Comparison of ENCODE assay signal across 1 cellular context in the genomic region with DNA sequence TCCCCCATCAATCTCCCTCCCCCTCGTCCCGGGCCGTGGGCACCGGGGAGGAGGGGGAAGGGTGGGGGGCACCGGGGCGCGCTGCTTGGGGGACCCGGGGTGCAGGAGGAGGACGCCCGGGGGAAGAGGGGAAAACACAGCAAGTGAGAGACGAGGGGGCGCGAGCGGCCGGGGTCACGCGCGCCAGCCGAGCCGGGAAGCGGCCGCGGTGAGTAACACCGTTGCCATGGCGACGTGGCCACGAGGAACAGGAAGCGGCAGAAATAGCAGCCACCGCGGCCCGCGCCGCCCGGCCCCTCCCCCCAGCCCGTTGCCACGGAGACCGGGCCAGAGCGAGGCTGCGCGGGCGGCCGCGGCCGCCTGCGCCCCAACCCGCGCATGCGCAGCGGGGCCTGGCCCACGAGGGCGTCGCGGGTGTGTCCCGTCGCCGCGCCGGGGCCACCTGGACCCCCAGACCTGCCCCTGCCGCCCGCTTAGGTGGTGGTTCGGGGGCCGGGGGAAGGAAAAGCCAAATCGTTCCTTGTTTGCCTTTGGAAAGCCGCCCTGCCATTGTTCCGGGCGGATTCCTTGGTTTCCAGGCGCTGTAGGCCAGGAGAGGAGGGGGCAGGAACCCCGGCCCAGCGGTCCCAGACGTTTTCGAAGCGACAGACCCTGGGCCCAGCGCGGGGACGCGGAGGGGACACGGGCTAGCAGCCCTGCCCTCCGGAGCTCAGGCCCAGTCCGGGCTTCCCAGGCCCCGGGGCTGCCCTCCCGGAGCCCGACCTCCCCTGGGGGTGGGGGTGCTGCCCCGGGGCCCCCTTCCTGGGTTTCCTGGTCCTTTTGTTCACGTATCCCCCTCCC.
TF ChIP-seq lines count a peak whose summit lies in the region.

No MANE protein-coding gene starts in this region.

TF ChIP-seq in HepG2, 621 proteins besides CTCF, POLR2A, EP300 and RAD21 (continued from another document and continues in another):
- no peak for TF ChIP-seq ATF4 (CRISPR knock-in tag; IDR thresholded peaks at IDR 0.05)
- TF ChIP-seq MEIS1 (CRISPR knock-in tag; IDR thresholded peaks at IDR 0.05; ENCODE audit: borderline replicate concordance): no peak
- no peak; the same call in 1 of the 2 replicates for TF ChIP-seq ZC3H4 (CRISPR knock-in tag; IDR thresholded peaks at IDR 0.05; ENCODE audit: borderline replicate concordance)
- TF ChIP-seq KDM5B (CRISPR knock-in tag; IDR thresholded peaks at IDR 0.05; ENCODE audit: borderline replicate concordance): 0 out of 2 replicates have a peak, but pooled peaks have one; percentile 38
- TF ChIP-seq WIZ (CRISPR knock-in tag; IDR thresholded peaks at IDR 0.05): 0 out of 2 replicates have a peak, but pooled peaks have one; percentile 46
- TF ChIP-seq, protein P1, sequence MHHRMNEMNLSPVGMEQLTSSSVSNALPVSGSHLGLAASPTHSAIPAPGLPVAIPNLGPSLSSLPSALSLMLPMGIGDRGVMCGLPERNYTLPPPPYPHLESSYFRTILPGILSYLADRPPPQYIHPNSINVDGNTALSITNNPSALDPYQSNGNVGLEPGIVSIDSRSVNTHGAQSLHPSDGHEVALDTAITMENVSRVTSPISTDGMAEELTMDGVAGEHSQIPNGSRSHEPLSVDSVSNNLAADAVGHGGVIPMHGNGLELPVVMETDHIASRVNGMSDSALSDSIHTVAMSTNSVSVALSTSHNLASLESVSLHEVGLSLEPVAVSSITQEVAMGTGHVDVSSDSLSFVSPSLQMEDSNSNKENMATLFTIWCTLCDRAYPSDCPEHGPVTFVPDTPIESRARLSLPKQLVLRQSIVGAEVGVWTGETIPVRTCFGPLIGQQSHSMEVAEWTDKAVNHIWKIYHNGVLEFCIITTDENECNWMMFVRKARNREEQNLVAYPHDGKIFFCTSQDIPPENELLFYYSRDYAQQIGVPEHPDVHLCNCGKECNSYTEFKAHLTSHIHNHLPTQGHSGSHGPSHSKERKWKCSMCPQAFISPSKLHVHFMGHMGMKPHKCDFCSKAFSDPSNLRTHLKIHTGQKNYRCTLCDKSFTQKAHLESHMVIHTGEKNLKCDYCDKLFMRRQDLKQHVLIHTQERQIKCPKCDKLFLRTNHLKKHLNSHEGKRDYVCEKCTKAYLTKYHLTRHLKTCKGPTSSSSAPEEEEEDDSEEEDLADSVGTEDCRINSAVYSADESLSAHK (CRISPR knock-in tag; IDR thresholded peaks at IDR 0.05; ENCODE audit: borderline replicate concordance): no peak
- no peak for TF ChIP-seq KMT2B (CRISPR knock-in tag; IDR thresholded peaks at IDR 0.05)
- TF ChIP-seq SRSF1 (optimal IDR thresholded peaks at IDR 0.05; ENCODE audit: low read depth, low read length): peak; percentile 84
- TF ChIP-seq, protein P2, sequence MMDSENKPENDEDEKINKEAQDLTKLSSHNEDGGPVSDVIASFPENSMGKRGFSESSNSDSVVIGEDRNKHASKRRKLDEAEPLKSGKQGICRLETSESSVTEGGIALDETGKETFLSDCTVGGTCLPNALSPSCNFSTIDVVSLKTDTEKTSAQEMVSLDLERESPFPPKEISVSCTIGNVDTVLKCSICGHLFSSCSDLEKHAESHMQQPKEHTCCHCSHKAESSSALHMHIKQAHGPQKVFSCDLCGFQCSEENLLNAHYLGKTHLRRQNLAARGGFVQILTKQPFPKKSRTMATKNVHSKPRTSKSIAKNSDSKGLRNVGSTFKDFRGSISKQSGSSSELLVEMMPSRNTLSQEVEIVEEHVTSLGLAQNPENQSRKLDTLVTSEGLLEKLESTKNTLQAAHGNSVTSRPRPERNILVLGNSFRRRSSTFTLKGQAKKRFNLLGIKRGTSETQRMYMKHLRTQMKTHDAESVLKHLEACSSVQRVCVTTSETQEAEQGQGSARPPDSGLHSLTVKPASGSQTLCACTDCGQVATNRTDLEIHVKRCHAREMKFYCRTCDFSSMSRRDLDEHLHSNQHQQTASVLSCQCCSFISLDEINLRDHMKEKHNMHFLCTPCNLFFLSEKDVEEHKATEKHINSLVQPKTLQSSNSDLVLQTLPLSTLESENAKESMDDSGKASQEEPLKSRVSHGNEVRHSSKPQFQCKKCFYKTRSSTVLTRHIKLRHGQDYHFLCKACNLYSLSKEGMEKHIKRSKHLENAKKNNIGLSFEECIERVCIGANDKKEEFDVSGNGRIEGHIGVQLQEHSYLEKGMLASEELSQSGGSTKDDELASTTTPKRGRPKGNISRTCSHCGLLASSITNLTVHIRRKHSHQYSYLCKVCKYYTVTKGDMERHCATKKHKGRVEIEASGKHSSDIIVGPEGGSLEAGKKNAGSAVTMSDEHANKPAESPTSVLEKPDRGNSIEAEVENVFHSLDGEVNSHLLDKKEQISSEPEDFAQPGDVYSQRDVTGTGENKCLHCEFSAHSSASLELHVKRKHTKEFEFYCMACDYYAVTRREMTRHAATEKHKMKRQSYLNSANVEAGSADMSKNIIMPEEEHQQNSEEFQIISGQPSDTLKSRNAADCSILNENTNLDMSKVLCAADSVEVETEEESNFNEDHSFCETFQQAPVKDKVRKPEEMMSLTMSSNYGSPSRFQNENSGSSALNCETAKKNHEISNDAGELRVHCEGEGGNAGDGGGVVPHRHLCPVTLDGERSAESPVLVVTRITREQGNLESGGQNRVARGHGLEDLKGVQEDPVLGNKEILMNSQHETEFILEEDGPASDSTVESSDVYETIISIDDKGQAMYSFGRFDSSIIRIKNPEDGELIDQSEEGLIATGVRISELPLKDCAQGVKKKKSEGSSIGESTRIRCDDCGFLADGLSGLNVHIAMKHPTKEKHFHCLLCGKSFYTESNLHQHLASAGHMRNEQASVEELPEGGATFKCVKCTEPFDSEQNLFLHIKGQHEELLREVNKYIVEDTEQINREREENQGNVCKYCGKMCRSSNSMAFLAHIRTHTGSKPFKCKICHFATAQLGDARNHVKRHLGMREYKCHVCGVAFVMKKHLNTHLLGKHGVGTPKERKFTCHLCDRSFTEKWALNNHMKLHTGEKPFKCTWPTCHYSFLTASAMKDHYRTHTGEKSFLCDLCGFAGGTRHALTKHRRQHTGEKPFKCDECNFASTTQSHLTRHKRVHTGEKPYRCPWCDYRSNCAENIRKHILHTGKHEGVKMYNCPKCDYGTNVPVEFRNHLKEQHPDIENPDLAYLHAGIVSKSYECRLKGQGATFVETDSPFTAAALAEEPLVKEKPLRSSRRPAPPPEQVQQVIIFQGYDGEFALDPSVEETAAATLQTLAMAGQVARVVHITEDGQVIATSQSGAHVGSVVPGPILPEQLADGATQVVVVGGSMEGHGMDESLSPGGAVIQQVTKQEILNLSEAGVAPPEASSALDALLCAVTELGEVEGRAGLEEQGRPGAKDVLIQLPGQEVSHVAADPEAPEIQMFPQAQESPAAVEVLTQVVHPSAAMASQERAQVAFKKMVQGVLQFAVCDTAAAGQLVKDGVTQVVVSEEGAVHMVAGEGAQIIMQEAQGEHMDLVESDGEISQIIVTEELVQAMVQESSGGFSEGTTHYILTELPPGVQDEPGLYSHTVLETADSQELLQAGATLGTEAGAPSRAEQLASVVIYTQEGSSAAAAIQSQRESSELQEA (CRISPR knock-in tag; IDR thresholded peaks at IDR 0.05; ENCODE audit: not compliant biosample characterization): no peak
- TF ChIP-seq, protein P3, sequence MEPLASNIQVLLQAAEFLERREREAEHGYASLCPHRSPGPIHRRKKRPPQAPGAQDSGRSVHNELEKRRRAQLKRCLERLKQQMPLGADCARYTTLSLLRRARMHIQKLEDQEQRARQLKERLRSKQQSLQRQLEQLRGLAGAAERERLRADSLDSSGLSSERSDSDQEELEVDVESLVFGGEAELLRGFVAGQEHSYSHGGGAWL (CRISPR knock-in tag; IDR thresholded peaks at IDR 0.05): no peak
- no peak for TF ChIP-seq CREM (IDR thresholded peaks at IDR 0.05)
- TF ChIP-seq CREM (CRISPR knock-in tag; IDR thresholded peaks at IDR 0.05): no peak
- TF ChIP-seq, protein P4, sequence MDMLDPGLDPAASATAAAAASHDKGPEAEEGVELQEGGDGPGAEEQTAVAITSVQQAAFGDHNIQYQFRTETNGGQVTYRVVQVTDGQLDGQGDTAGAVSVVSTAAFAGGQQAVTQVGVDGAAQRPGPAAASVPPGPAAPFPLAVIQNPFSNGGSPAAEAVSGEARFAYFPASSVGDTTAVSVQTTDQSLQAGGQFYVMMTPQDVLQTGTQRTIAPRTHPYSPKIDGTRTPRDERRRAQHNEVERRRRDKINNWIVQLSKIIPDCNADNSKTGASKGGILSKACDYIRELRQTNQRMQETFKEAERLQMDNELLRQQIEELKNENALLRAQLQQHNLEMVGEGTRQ (IDR thresholded peaks at IDR 0.05; ENCODE audit: low read depth, low read length): no peak
- TF ChIP-seq, protein P4 (CRISPR knock-in tag; IDR thresholded peaks at IDR 0.05; ENCODE audit: borderline replicate concordance): no peak
- no peak for TF ChIP-seq GPN1 (CRISPR knock-in tag; IDR thresholded peaks at IDR 0.05; ENCODE audit: borderline replicate concordance)
- no peak for TF ChIP-seq HDAC6 (IDR thresholded peaks at IDR 0.05; ENCODE audit: low read depth, low read length)
- no peak for TF ChIP-seq RBM22 (optimal IDR thresholded peaks at IDR 0.05; ENCODE audit: low read length)
- TF ChIP-seq ZNF75D (CRISPR knock-in tag; IDR thresholded peaks at IDR 0.05; ENCODE audit: borderline replicate concordance): no peak
- no peak for TF ChIP-seq SOX13 (IDR thresholded peaks at IDR 0.05)
- no peak; a peak in 1 of 4 replicates for TF ChIP-seq SOX13 (CRISPR knock-in tag; conservative IDR thresholded peaks at IDR 0.05 in 1 of 2, IDR thresholded peaks at IDR 0.05 in 1 of 2)
- no peak for TF ChIP-seq ZNF740 (CRISPR knock-in tag; IDR thresholded peaks at IDR 0.05)
- no peak for TF ChIP-seq CEBPZ (IDR thresholded peaks at IDR 0.05; ENCODE audit: low read length)
- no peak for TF ChIP-seq TOE1 (CRISPR knock-in tag; IDR thresholded peaks at IDR 0.05)
- TF ChIP-seq ZNF777 (CRISPR knock-in tag; IDR thresholded peaks at IDR 0.05): no peak; the same call in 1 of the 2 replicates
- no peak for TF ChIP-seq GATAD2A (CRISPR knock-in tag; IDR thresholded peaks at IDR 0.05)
- TF ChIP-seq, protein P5, sequence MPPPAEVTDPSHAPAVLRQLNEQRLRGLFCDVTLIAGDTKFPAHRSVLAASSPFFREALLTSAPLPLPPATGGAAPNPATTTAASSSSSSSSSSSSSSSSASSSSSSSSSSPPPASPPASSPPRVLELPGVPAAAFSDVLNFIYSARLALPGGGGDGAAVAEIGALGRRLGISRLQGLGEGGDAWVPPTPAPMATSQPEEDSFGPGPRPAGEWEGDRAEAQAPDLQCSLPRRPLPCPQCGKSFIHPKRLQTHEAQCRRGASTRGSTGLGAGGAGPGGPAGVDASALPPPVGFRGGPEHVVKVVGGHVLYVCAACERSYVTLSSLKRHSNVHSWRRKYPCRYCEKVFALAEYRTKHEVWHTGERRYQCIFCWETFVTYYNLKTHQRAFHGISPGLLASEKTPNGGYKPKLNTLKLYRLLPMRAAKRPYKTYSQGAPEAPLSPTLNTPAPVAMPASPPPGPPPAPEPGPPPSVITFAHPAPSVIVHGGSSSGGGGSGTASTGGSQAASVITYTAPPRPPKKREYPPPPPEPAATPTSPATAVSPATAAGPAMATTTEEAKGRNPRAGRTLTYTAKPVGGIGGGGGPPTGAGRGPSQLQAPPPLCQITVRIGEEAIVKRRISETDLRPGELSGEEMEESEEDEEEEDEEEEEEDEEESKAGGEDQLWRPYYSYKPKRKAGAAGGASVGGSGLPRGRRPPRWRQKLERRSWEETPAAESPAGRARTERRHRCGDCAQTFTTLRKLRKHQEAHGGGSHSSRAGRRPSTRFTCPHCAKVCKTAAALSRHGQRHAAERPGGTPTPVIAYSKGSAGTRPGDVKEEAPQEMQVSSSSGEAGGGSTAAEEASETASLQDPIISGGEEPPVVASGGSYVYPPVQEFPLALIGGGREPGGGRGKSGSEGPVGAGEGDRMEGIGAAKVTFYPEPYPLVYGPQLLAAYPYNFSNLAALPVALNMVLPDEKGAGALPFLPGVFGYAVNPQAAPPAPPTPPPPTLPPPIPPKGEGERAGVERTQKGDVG (CRISPR knock-in tag; IDR thresholded peaks at IDR 0.05; ENCODE audit: borderline replicate concordance): no peak
